ENCODE assay signal across 8 cellular contexts in the genomic region with DNA sequence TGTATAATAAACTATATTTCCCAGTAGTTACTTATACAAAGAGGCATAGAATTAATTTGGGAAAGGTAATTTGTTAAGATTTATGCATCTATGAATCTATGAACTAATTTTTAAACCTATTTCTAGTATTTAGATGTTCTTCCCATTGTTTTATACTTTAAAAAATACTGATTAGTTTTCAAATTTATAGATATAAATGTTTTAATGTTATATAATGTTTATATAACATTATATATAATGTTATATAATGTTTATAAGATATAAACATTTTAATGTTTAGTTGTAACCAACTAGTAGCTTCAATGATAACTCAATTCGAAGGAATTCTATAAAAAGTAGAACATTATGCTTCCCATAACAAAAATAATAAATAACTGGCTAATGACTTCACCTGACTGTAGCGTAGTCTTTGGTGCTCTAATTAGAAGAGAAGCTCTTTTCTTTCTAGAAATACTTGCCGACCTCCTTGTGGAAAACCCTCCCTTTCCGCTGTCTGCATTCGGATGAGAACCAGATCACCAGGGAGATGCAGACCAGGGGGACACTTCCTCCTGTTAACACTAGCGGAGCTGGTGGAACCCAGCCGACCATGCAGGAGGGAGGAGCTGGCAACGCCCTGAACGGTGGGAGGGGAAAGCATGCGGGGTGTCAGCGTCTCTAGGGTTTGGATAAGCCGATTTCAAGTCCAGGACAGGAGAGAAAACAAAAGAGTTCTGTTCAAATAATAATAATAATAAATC.
DNase-seq lines count a peak whose midpoint lies in the region; ATAC-seq and FAIRE-seq lines count a peak whose summit lies in the region.

No MANE protein-coding gene starts in this region.

- H3K79me1 ChIP-seq in mesendoderm (ENCODE audit: low read length): no peaks in the 10 kb centered on the region

- peaks cover 8% of the 10 kb centered on the region for H3K4me1 ChIP-seq in ectodermal cell (ENCODE audit: control insufficient read depth, insufficient read depth, low read length)
- no peaks in the 10 kb centered on the region for H3K4me1 ChIP-seq in mesendoderm (ENCODE audit: control insufficient read depth, low read depth, low read length)

- H2BK5ac ChIP-seq in mesendoderm (ENCODE audit: low read length): no peak overlapping the region

- no peak overlapping the region for H3K27ac ChIP-seq in ectodermal cell (ENCODE audit: insufficient read depth, low read depth, low read length, poor library complexity, severe bottlenecking)
- no peak overlapping the region for H3K27ac ChIP-seq in mesendoderm (ENCODE audit: low read depth, low read length)

- H3K9ac ChIP-seq in mesendoderm (ENCODE audit: low read length): peak overlapping the region; percentile 15

- H3K4me3 ChIP-seq in ectodermal cell (ENCODE audit: insufficient read depth, low read depth, low read length): peak overlapping the region; percentile 58
- H3K4me3 ChIP-seq in mesendoderm (ENCODE audit: low read length): no peak overlapping the region

- H2BK120ac ChIP-seq in mesendoderm (ENCODE audit: low read depth, low read length): no peak overlapping the region

- no peaks in the 10 kb centered on the region for H3K79me2 ChIP-seq in mesendoderm (ENCODE audit: control insufficient read depth, insufficient read depth, low read length)

- peak; percentile 45 for ATAC-seq in HG03521 (IDR thresholded peaks at IDR 0.05; ENCODE audit: unreplicated experiment)

- DNase-seq in CD1c-positive myeloid dendritic cell (ENCODE audit: extremely low spot score) (peak; percentile 67), GM19239 (ENCODE audit: insufficient read length, low spot score) (no peak), NCI-H748 (lab: John Stamatoyannopoulos, UW; ENCODE audit: unreplicated experiment) (peak; percentile 98), mesendoderm (peak; percentile 98)
- peak; percentile 42 to 78 for DNase-seq in activated CD4-positive, alpha-beta T cell treated with anti-CD3 and anti-CD28 coated beads, Interleukin-2, amount 50 U/mL, for 24 hours (ENCODE audit: low read depth in 1 of 2, low spot score in 1 of 2)
- peak; percentile 24 to 50 for DNase-seq in stimulated activated CD8-positive, alpha-beta memory T cell treated with anti-CD3 and anti-CD28 coated beads, Interleukin-2, amount 100 ng/mL, for 1 hour (ENCODE audit: low read depth in 2 of 2)

- no peak overlapping the region for H2AK5ac ChIP-seq in mesendoderm (ENCODE audit: low read length)

- H3K18ac ChIP-seq in mesendoderm (ENCODE audit: low read length): no peak overlapping the region

- FAIRE-seq in GM19239 (lab: Jason Lieb, UNC): peak; percentile 99

- no peaks in the 10 kb centered on the region for H3K36me3 ChIP-seq in ectodermal cell (ENCODE audit: control insufficient read depth, insufficient read depth, low read length)
- H3K36me3 ChIP-seq in mesendoderm (ENCODE audit: control insufficient read depth, insufficient read depth, low read length): no peaks in the 10 kb centered on the region

- no peak overlapping the region for H4K8ac ChIP-seq in mesendoderm (ENCODE audit: low read depth, low read length)

- H3K4ac ChIP-seq in mesendoderm (ENCODE audit: low read depth, low read length): no peak overlapping the region

- H3K56ac ChIP-seq in mesendoderm (ENCODE audit: low read length): no peak overlapping the region

- no peak overlapping the region for H4K5ac ChIP-seq in mesendoderm (ENCODE audit: low read length)

- H3K23ac ChIP-seq in mesendoderm (ENCODE audit: low read length): no peak overlapping the region

- no peak overlapping the region for H3K4me2 ChIP-seq in mesendoderm (ENCODE audit: low read length)

- WGBS in ectodermal cell, 2 experiments: 0 to 2% methylated on average over 11 to 12 of the region's 12 CpGs
- no CpG with 5 or more reads among the region's 12 CpGs for WGBS in mesendoderm (ENCODE audit: extremely low coverage, insufficient coverage, low lambda C conversion rate)

- H3K27me3 ChIP-seq in ectodermal cell (ENCODE audit: control insufficient read depth, insufficient read depth, low read length, poor library complexity, severe bottlenecking): peaks cover 39% of the 10 kb centered on the region
- peaks cover 3% of the 10 kb centered on the region for H3K27me3 ChIP-seq in mesendoderm (ENCODE audit: insufficient read depth, low read length, poor library complexity)

- H3K9me3 ChIP-seq in ectodermal cell (ENCODE audit: control insufficient read depth, low read length): no peaks in the 10 kb centered on the region

- H2BK15ac ChIP-seq in mesendoderm (replicated peaks; ENCODE audit: low read depth): no peak overlapping the region
